Comparison of ENCODE assay signal across 1 cellular context in the genomic region with DNA sequence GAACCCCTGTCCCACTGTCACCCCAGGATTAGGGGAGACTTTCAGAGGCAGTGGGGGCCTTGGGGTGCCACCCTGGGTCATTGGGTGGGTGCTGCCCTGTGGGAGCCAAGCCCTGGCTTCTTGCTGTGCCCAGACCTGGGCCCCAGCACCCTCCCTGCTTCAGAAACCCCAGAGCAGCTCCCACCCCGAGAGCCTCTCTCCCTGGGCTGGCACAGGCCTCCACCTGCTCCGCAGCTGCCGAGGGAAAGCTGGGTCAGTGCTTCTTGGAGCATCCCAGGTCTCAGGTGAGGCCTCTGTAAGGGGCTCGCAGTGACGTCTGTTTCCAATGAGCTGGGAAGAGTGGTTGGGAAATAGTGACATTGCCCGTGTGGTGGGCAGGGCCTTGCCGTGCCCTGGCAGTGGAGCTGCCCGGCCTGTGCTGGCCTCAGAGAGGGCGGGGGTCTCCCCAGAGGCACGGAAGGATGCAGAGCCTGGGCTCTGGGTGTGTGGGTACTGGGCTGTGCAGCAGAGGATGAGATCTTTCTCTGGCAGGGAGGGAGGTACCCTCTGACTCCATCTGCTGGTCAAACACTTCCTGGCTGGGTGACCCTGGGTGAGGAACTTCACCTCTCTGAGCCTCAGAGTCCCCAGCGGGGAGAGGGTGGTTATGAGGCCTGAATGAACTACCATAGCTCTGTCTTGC.
TF ChIP-seq lines count a peak whose summit lies in the region.

No MANE protein-coding gene starts in this region.

TF ChIP-seq in H1, 55 proteins besides CTCF, POLR2A, EP300 and RAD21:
- TF ChIP-seq FOSL1 (IDR thresholded peaks at IDR 0.05; ENCODE audit: insufficient read depth, low read depth, low read length) (no peak), NANOG (IDR thresholded peaks at IDR 0.05; ENCODE audit: insufficient read depth, low read depth, low read length, poor library complexity, severe bottlenecking) (no peak), SAP30 (IDR thresholded peaks at IDR 0.05; ENCODE audit: insufficient read depth, insufficient replicate concordance, low read length) (no peak), NRF1 (IDR thresholded peaks at IDR 0.05; ENCODE audit: low read depth, low read length) (no peak), KDM5A (IDR thresholded peaks at IDR 0.05; ENCODE audit: low read length) (no peak), HDAC6 (IDR thresholded peaks at IDR 0.05; ENCODE audit: low read depth, low read length) (no peak), CREB1 (IDR thresholded peaks at IDR 0.05) (no peak), TCF12 (IDR thresholded peaks at IDR 0.05; ENCODE audit: low read depth, low read length) (no peak), GABPA (IDR thresholded peaks at IDR 0.05; ENCODE audit: borderline replicate concordance, insufficient read depth, low read length) (no peak), CBX8 (IDR thresholded peaks at IDR 0.05; ENCODE audit: borderline replicate concordance, low read depth, low read length) (no peak), ASH2L (IDR thresholded peaks at IDR 0.05; ENCODE audit: low read length) (no peak), ZNF274 (IDR thresholded peaks at IDR 0.05; ENCODE audit: borderline replicate concordance, extremely low read depth, low read length) (no peak), GTF2F1 (IDR thresholded peaks at IDR 0.05; ENCODE audit: borderline replicate concordance, low read depth, low read length) (no peak), TEAD4 (IDR thresholded peaks at IDR 0.05; ENCODE audit: low read depth, low read length) (no peak), RBBP5 (IDR thresholded peaks at IDR 0.05; ENCODE audit: borderline replicate concordance, low read depth, low read length) (no peak)
- TF ChIP-seq, protein P1, sequence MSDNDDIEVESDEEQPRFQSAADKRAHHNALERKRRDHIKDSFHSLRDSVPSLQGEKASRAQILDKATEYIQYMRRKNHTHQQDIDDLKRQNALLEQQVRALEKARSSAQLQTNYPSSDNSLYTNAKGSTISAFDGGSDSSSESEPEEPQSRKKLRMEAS (IDR thresholded peaks at IDR 0.05): no peak
- TF ChIP-seq, protein P2, sequence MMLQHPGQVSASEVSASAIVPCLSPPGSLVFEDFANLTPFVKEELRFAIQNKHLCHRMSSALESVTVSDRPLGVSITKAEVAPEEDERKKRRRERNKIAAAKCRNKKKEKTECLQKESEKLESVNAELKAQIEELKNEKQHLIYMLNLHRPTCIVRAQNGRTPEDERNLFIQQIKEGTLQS (IDR thresholded peaks at IDR 0.05; ENCODE audit: insufficient read depth, low read depth, low read length): no peak
